Comparison of ENCODE assay signal across 35 cellular contexts in the genomic region with DNA sequence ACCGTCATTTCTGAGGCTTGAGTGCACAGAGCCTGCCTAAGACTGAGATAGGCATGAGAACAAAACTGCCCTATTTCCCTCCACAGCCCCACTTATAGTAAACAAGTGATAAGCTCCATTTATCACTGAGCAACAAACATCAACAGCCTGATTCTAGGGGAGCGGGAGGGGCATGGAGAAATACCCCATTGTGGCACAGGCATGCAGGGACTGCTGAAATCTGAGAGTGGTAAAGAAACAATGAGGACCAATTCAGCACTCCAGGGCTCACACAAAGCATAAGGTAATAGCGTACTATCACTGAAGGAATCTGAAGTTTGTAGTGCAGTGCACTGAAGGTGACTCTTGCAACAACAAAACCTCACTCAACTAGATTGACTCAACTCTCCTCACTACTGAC.
"Had no signal": no experiment of that assay in that cellular context is flagged by ENCODE, and none has a peak within 500 bp of the region (broad histone marks: within the 10 kb centered on the region; RNA-seq: fewer than 3 reads in every experiment).

No MANE protein-coding gene starts in this region.

- H3K27ac Mint-ChIP-seq: activated CD4-positive, alpha-beta memory T cell treated with anti-CD3 and anti-CD28 coated beads, Interleukin-2, amount 10 ng/mL, durations not matched to agents 7 days and 5 days; activated naive CD8-positive, alpha-beta T cell treated with anti-CD3 and anti-CD28 coated beads for 36 hours; activated T-cell treated with anti-CD3 and anti-CD28 coated beads, Interleukin-2, amount 50 U/mL, for 72 hours; activated T-helper 17 cell treated with anti-CD3 and anti-CD28 coated beads, Interleukin-2, amount 50 U/mL, for 72 hours; T-helper 1 cell treated with Interleukin-12 subunit alpha and Interleukin-12 subunit beta and Interleukin-4 antibody, amounts not matched to agents 30 μg/mL and 1 μg/mL, for 36 hours; T-helper 2 cell treated with Interferon-gamma antibody and Interleukin-4, amounts not matched to agents 5 μg/mL and 100 μg/mL, for 36 hours had no signal

- H3K27ac ChIP-seq: brain microvascular endothelial cell, cardiac muscle cell, Peyer's patch, SJSA1 had no signal

- H3K9ac ChIP-seq: SK-N-SH had no signal

- H3K4me1 Mint-ChIP-seq: activated CD4-positive, alpha-beta memory T cell treated with anti-CD3 and anti-CD28 coated beads, Interleukin-2, amount 10 ng/mL, durations not matched to agents 7 days and 5 days; activated naive CD8-positive, alpha-beta T cell treated with anti-CD3 and anti-CD28 coated beads for 36 hours; activated T-helper 17 cell treated with anti-CD3 and anti-CD28 coated beads, Interleukin-2, amount 50 U/mL, for 72 hours; central memory CD8-positive, alpha-beta T cell had no signal

- H3K27me3 ChIP-seq: brain microvascular endothelial cell, cardiac muscle cell, Peyer's patch, SJSA1 had no signal

- H3K9me2 ChIP-seq: SK-N-SH had no signal

- H3K4me2 ChIP-seq: SK-N-SH had no signal

- H3K4me3 Mint-ChIP-seq: activated CD4-positive, alpha-beta memory T cell treated with anti-CD3 and anti-CD28 coated beads, Interleukin-2, amount 10 ng/mL, durations not matched to agents 7 days and 5 days; activated naive CD8-positive, alpha-beta T cell treated with anti-CD3 and anti-CD28 coated beads for 36 hours; activated T-cell treated with anti-CD3 and anti-CD28 coated beads, Interleukin-2, amount 50 U/mL, for 72 hours; activated T-helper 17 cell treated with anti-CD3 and anti-CD28 coated beads, Interleukin-2, amount 50 U/mL, for 72 hours; central memory CD8-positive, alpha-beta T cell; T-helper 1 cell treated with Interleukin-12 subunit alpha and Interleukin-12 subunit beta and Interleukin-4 antibody, amounts not matched to agents 30 μg/mL and 1 μg/mL, for 36 hours; T-helper 2 cell treated with Interferon-gamma antibody and Interleukin-4, amounts not matched to agents 5 μg/mL and 100 μg/mL, for 36 hours had no signal

- FAIRE-seq: TTC549 had no signal

- H3K9me3 Mint-ChIP-seq: activated CD4-positive, alpha-beta memory T cell treated with anti-CD3 and anti-CD28 coated beads, Interleukin-2, amount 10 ng/mL, durations not matched to agents 7 days and 5 days; central memory CD8-positive, alpha-beta T cell; T-helper 2 cell treated with Interferon-gamma antibody and Interleukin-4, amounts not matched to agents 5 μg/mL and 100 μg/mL, for 36 hours had no signal

- H3K36me3 Mint-ChIP-seq: activated naive CD8-positive, alpha-beta T cell treated with anti-CD3 and anti-CD28 coated beads for 36 hours had no signal

- ATAC-seq: activated CD4-positive, CD25-positive, alpha-beta regulatory T cell treated with anti-CD3 and anti-CD28 coated beads, Interleukin-2, amount 50 U/mL, for 24 hours; activated T-cell treated with anti-CD3 and anti-CD28 coated beads, Interleukin-2, amount 50 U/mL, for 72 hours; activated T-helper 17 cell treated with anti-CD3 and anti-CD28 coated beads, Interleukin-2, amount 50 U/mL, for 72 hours; PC-3 had no signal

- H3K4me1 ChIP-seq: Peyer's patch, SJSA1 had no signal

- H3K4me3 ChIP-seq: cardiac muscle cell, MG63, Peyer's patch, SJSA1 had no signal

- H3K9me3 ChIP-seq: Peyer's patch, SJSA1, SK-N-SH had no signal

- H3K36me3 ChIP-seq: brain microvascular endothelial cell, cardiac muscle cell, MG63, Peyer's patch, SJSA1 had no signal

- DNase-seq: activated CD4-positive, alpha-beta memory T cell treated with anti-CD3 and anti-CD28 coated beads, Interleukin-2, amount 10 ng/mL, durations not matched to agents 7 days and 5 days; activated CD4-positive, alpha-beta T cell treated with anti-CD3 and anti-CD28 coated beads for 4 hours; activated effector memory CD4-positive, alpha-beta T cell treated with anti-CD3 and anti-CD28 coated beads, Interleukin-2, amount 50 U/mL, for 16 hours; activated naive CD4-positive, alpha-beta T cell; activated naive CD4-positive, alpha-beta T cell treated with anti-CD3 and anti-CD28 coated beads, Interleukin-2, amount 50 U/mL, for 16 hours; activated naive CD8-positive, alpha-beta T cell treated with anti-CD3 and anti-CD28 coated beads for 36 hours; activated T-cell treated with anti-CD3 and anti-CD28 coated beads, Interleukin-2, amount 50 U/mL, for 1 hour; activated T-cell treated with anti-CD3 and anti-CD28 coated beads, Interleukin-2, amount 50 U/mL, for 72 hours; amniotic stem cell; aorta; brain microvascular endothelial cell; Kasumi-1; KBM-7; MG63; NCI-H1048; NCI-H1105 treated with DMSO at 0.1 percent for 48 hours; NCI-H1436; NCI-H1694 treated with DMSO at 0.1 percent for 48 hours; NCI-H2029 treated with DMSO at 0.1 percent for 48 hours; NCI-H2107; NCI-H345; NCI-H524 treated with DMSO at 0.1 percent for 48 hours; PC-3; Peyer's patch; RPMI8226; SHP77 treated with DMSO at 0.1 percent for 48 hours; SK-N-SH had no signal
